Comparison of ENCODE assay signal across 11 cellular contexts in the genomic region with DNA sequence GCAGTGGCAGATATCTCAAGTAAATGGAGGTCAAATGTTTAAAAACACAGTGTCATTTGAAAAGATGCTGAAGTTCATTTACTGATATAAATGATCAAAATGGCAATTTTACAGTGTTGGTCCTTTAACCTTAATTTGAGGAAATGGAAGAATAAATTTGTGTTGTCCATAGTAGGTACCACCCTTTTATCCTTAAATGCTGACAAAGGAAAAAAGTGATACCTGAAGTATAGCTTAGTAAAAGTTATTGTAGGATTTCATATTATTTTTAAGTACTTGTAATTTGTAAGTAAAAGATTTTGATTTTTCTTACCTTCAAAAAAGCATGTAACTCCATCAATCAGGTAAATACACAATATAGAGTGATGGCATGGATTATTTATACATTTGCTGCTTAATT.
"Had no signal": no experiment of that assay in that cellular context is flagged by ENCODE, and none has a peak within 500 bp of the region (broad histone marks: within the 10 kb centered on the region; RNA-seq: fewer than 3 reads in every experiment).

No MANE protein-coding gene starts in this region.

- DNase-seq: GM23248, GOT3, H7, H9, HCEC 1CT, HFFc6 had no signal

- H3K27ac ChIP-seq: GM23248 had no signal

- H3K9me3 ChIP-seq: HAP-1 had no signal

- FAIRE-seq: H1, H54 had no signal

- H3K4me3 ChIP-seq: GM23248, GM23338, HAP-1 had no signal

- ATAC-seq: GM23338, HCT116 had no signal

- H3K4me2 ChIP-seq: GM23338 had no signal

- H3K36me3 ChIP-seq: HAP-1 had no signal

- H3K9ac ChIP-seq: GM23248 had no signal

- H3K4me1 ChIP-seq: HAP-1 had no signal

- H2AFZ ChIP-seq: GM23248, GM23338 had no signal
